ENCODE assay signal across 13 cellular contexts in genomic region chr20:17228624-17229061, GRCh38. TPM values are rescaled to one million over a fixed set of nuclear protein-coding genes. Genes with fewer than 3 reads are reported as not detected.
DNase-seq lines count a peak whose midpoint lies in the region; ATAC-seq and TF ChIP-seq lines count a peak whose summit lies in the region.
"Had no signal": no experiment of that assay in that cellular context is flagged by ENCODE, and none has a peak within 500 bp of the region (broad histone marks: within the 10 kb centered on the region; RNA-seq: fewer than 3 reads in every experiment).

No MANE protein-coding gene starts in this region.

- intact Hi-C loops in esophagus muscularis mucosa (cut with DNase I) = no loop called here

- POLR2A ChIA-PET in HEK293 (lab: Yijun Ruan, JAX) = no interaction called here

- TF ChIP-seq CTCF in HEK293 (tag by site-specific recombination; IDR thresholded peaks at IDR 0.05) (no peak), esophagus muscularis mucosa (IDR thresholded peaks at IDR 0.05) (no peak), progenitor cell of endocrine pancreas (IDR thresholded peaks at IDR 0.05; ENCODE audit: unreplicated experiment) (no peak)

- ATAC-seq in GM18520 (IDR thresholded peaks at IDR 0.05; ENCODE audit: unreplicated experiment) (no peak), GM21381 (IDR thresholded peaks at IDR 0.05; ENCODE audit: unreplicated experiment) (no peak)

- H3K4me1 ChIP-seq in HEK293 (ENCODE audit: control insufficient read depth, insufficient read depth, low read length) (peaks cover 19% of the 10 kb centered on the region), esophagus muscularis mucosa (peaks cover 7 to 26% (median 16%) of the 10 kb centered on the region in 4 donors)

- H3K4me3 Mint-ChIP-seq in progenitor cell of endocrine pancreas (ENCODE audit: low read depth) = peak overlapping the region; percentile 45

- no peaks in the 10 kb centered on the region for H3K36me3 Mint-ChIP-seq in progenitor cell of endocrine pancreas (ENCODE audit: insufficient read depth)

- H3K36me3 ChIP-seq in HEK293 (ENCODE audit: control insufficient read depth in 2 of 2, insufficient read depth in 1 of 2, low read length in 2 of 2) = no peaks in the 10 kb centered on the region
- no peaks in the 10 kb centered on the region for H3K36me3 ChIP-seq in esophagus muscularis mucosa
- H3K36me3 ChIP-seq: transverse colon had no signal

- WGBS in esophagus muscularis mucosa = 1% methylated on average over 17 of the region's 25 CpGs

- TF ChIP-seq POLR2A in esophagus muscularis mucosa (IDR thresholded peaks at IDR 0.05; ENCODE audit: low read depth) = no peak

- H3K9me3 Mint-ChIP-seq in progenitor cell of endocrine pancreas (ENCODE audit: low read depth) = no peaks in the 10 kb centered on the region

- TF ChIP-seq EP300 in esophagus muscularis mucosa (IDR thresholded peaks at IDR 0.05) = no peak

- peak overlapping the region; percentile 9 for H3K4me3 ChIP-seq in HEK293 (ENCODE audit: low read depth, low read length)
- peak overlapping the region; percentile 39 to 57 (median 42) for H3K4me3 ChIP-seq in esophagus muscularis mucosa
- H3K4me3 ChIP-seq: transverse colon had no signal

- DNase-seq in NCI-H345 (lab: John Stamatoyannopoulos, UW) (peak; percentile 82), esophagus muscularis mucosa (ENCODE audit: extremely low spot score) (no peak), progenitor cell of endocrine pancreas (ENCODE audit: low spot score, unreplicated experiment) (peak; percentile 12), 8988T (no peak), medulla oblongata (ENCODE audit: extremely low spot score) (no peak)
- DNase-seq: activated T-cell treated with anti-CD3 and anti-CD28 coated beads, Interleukin-2, amount 50 U/mL, for 1 hour; Kasumi-1; kidney glomerular epithelial cell; transverse colon had no signal

- H3K27me3 Mint-ChIP-seq in progenitor cell of endocrine pancreas = peaks cover 84% of the 10 kb centered on the region

- peaks cover 0 to 71% (median 20%) of the 10 kb centered on the region in 4 donors for H3K27me3 ChIP-seq in esophagus muscularis mucosa

- no peaks in the 10 kb centered on the region for H3K9me3 ChIP-seq in HEK293 (ENCODE audit: control insufficient read depth, insufficient read depth, low read depth, low read length)
- no peaks in the 10 kb centered on the region for H3K9me3 ChIP-seq in esophagus muscularis mucosa
- H3K9me3 ChIP-seq: transverse colon had no signal

- no peak overlapping the region for H3K27ac Mint-ChIP-seq in progenitor cell of endocrine pancreas

- H3K27ac ChIP-seq in HEK293 (ENCODE audit: extremely low read depth, low read depth, low read length) = no peak overlapping the region; the same call in 1 of the 2 replicates
- peak overlapping the region in 1 of 4 donors; percentile 7 for H3K27ac ChIP-seq in esophagus muscularis mucosa (replicated peaks in 1 of 4)
- H3K27ac ChIP-seq: transverse colon had no signal

- H3K4me1 Mint-ChIP-seq in progenitor cell of endocrine pancreas (ENCODE audit: low read depth) = peaks cover 16% of the 10 kb centered on the region

- CTCF ChIA-PET in HEK293 (lab: Yijun Ruan, JAX) = interaction anchor here (0.7 kb wide), 1 partner anchor 792 kb away, joined by 4 read pairs; no protein-coding TSS in a partner anchor

TF ChIP-seq in HEK293, 187 proteins besides CTCF, POLR2A, EP300 and RAD21:
- TF ChIP-seq SP2 (tag by site-specific recombination; IDR thresholded peaks at IDR 0.05) = peak; percentile 29
- TF ChIP-seq ZNF311 (tag by site-specific recombination; IDR thresholded peaks at IDR 0.05; ENCODE audit: borderline replicate concordance) = no peak
- no peak for TF ChIP-seq OVOL3 (tag by site-specific recombination; IDR thresholded peaks at IDR 0.05)
- peak; percentile 28; the same call in 1 of the 2 replicates for TF ChIP-seq ZNF335 (tag by site-specific recombination; conservative IDR thresholded peaks at IDR 0.05)
- TF ChIP-seq ZNF549 (tag by site-specific recombination; IDR thresholded peaks at IDR 0.05) = no peak
- TF ChIP-seq, protein P1, sequence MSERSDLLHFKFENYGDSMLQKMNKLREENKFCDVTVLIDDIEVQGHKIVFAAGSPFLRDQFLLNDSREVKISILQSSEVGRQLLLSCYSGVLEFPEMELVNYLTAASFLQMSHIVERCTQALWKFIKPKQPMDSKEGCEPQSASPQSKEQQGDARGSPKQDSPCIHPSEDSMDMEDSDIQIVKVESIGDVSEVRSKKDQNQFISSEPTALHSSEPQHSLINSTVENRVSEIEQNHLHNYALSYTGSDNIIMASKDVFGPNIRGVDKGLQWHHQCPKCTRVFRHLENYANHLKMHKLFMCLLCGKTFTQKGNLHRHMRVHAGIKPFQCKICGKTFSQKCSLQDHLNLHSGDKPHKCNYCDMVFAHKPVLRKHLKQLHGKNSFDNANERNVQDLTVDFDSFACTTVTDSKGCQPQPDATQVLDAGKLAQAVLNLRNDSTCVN (tag by site-specific recombination; optimal IDR thresholded peaks at IDR 0.05) = peak; percentile 29
- TF ChIP-seq ZBTB17 (tag by site-specific recombination; IDR thresholded peaks at IDR 0.05) = no peak
- no peak for TF ChIP-seq ZNF26 (tag by site-specific recombination; IDR thresholded peaks at IDR 0.05)
- peak; percentile 44 for TF ChIP-seq EGR2 (tag by site-specific recombination; IDR thresholded peaks at IDR 0.05; ENCODE audit: low read depth)
- TF ChIP-seq ZNF433 (tag by site-specific recombination; IDR thresholded peaks at IDR 0.05; ENCODE audit: low read depth) = no peak
- peak; percentile 72 for TF ChIP-seq ZFHX2 (tag by site-specific recombination; conservative IDR thresholded peaks at IDR 0.05)
- TF ChIP-seq GLIS2 (tag by site-specific recombination; IDR thresholded peaks at IDR 0.05) = 0 out of 2 replicates have a peak, but pooled peaks have one; percentile 16
- TF ChIP-seq ZBTB6 (tag by site-specific recombination; IDR thresholded peaks at IDR 0.05) = no peak
- TF ChIP-seq ZNF341 (tag by site-specific recombination; IDR thresholded peaks at IDR 0.05; ENCODE audit: low read depth) = 0 out of 2 replicates have a peak, but pooled peaks have one; percentile 13
- TF ChIP-seq ZNF473 (tag by site-specific recombination; IDR thresholded peaks at IDR 0.05) = no peak
- peak; percentile 93 for TF ChIP-seq SCRT2 (tag by site-specific recombination; IDR thresholded peaks at IDR 0.05)

RNA-seq across cellular contexts. Expression of gene PCSK2, which starts 1.8 kb away (rescaled TPM):
- total RNA-seq in esophagus muscularis mucosa (10 to 100 TPM in 1 of 4 donors, 1 to 10 TPM in 3; 2.0 to 12.5 (median 7.2) TPM), progenitor cell of endocrine pancreas (11.5 and 12.6 TPM in 2 replicates)
- total RNA-seq: osteocyte had no signal

Comparison
In these comparisons a context has a peak if more than half of its experiments do, and no peak if none do; other contexts are left out.
1. DNase-seq: peak in NCI-H345 (single experiment) and progenitor cell of endocrine pancreas (single experiment); none in esophagus muscularis mucosa (single experiment), 8988T (single experiment) and medulla oblongata (single experiment).